ENCODE assay signal across 8 cellular contexts in genomic region chr14:64707661-64708060, GRCh38. TPM values are rescaled to one million over a fixed set of nuclear protein-coding genes. Genes with fewer than 3 reads are reported as not detected.
DNase-seq lines count a peak whose midpoint lies in the region; ATAC-seq and TF ChIP-seq lines count a peak whose summit lies in the region.

No MANE protein-coding gene starts in this region.

- H3K4me3 ChIP-seq in GM23248 (no peak overlapping the region), esophagus muscularis mucosa (no peak overlapping the region)

- H3K79me2 ChIP-seq in GM23248 (ENCODE audit: insufficient read depth): no peaks in the 10 kb centered on the region

- no peak for ATAC-seq in GM19452 (IDR thresholded peaks at IDR 0.05; ENCODE audit: unreplicated experiment)

- intact Hi-C loops in esophagus muscularis mucosa (cut with DNase I): no loop called here

- H3K4me2 ChIP-seq in GM23248 (ENCODE audit: unreplicated experiment): peak overlapping the region; percentile 17

- DNase-seq in GM23248 (peak; percentile 91), RKO (ENCODE audit: low spot score) (peak; percentile 74), esophagus muscularis mucosa (ENCODE audit: extremely low spot score) (no peak), progenitor cell of endocrine pancreas (ENCODE audit: low spot score, unreplicated experiment) (no peak), iPS-NIHi7 (ENCODE audit: extremely low spot score) (no peak), mucosa of gallbladder (ENCODE audit: low spot score) (no peak), SK-N-DZ (ENCODE audit: low spot score) (no peak)

- H3K27ac ChIP-seq in GM23248 (no peak overlapping the region), esophagus muscularis mucosa (replicated peaks in 1 of 4) (peak overlapping the region; percentile 86 to 91 (median 88))

- H3K4me1 ChIP-seq in GM23248 (ENCODE audit: insufficient read depth) (peaks cover 10% of the 10 kb centered on the region), esophagus muscularis mucosa (peaks cover 60 to 87% (median 79%) of the 10 kb centered on the region in 4 donors)

- H3K9me2 ChIP-seq in GM23248 (ENCODE audit: insufficient read depth): no peaks in the 10 kb centered on the region

- peaks cover 2% of the 10 kb centered on the region for H3K27me3 Mint-ChIP-seq in progenitor cell of endocrine pancreas

- no peak for TF ChIP-seq CTCF in esophagus muscularis mucosa (IDR thresholded peaks at IDR 0.05)
- no peak for TF ChIP-seq CTCF in progenitor cell of endocrine pancreas (IDR thresholded peaks at IDR 0.05; ENCODE audit: unreplicated experiment)

- peak overlapping the region; percentile 85 for H3K27ac Mint-ChIP-seq in progenitor cell of endocrine pancreas

- H3K9me3 Mint-ChIP-seq in progenitor cell of endocrine pancreas (ENCODE audit: low read depth): peaks cover 7% of the 10 kb centered on the region

- TF ChIP-seq POLR2A in esophagus muscularis mucosa (IDR thresholded peaks at IDR 0.05; ENCODE audit: low read depth): no peak

- H4K20me1 ChIP-seq in GM23248 (ENCODE audit: insufficient read depth): no peaks in the 10 kb centered on the region

- H2AFZ ChIP-seq in GM23248: no peak overlapping the region

- H3K36me3 ChIP-seq in GM23248 (ENCODE audit: low read depth): no peaks in the 10 kb centered on the region
- no peaks in the 10 kb centered on the region for H3K36me3 ChIP-seq in esophagus muscularis mucosa

- H3K27me3 ChIP-seq in GM23248 (replicated peaks; ENCODE audit: insufficient read depth) (no peaks in the 10 kb centered on the region), esophagus muscularis mucosa (no peaks in the 10 kb centered on the region)

- H3K9ac ChIP-seq in GM23248: no peak overlapping the region

- H3K9me3 ChIP-seq in GM23248 (ENCODE audit: low read depth) (no peaks in the 10 kb centered on the region), esophagus muscularis mucosa (peaks cover 0 to under 1% (median 0%) of the 10 kb centered on the region in 4 donors)

- H3F3A ChIP-seq in GM23248 (ENCODE audit: insufficient read depth): peaks cover 3% of the 10 kb centered on the region; the same call in 1 of the 2 replicates

- peak overlapping the region; percentile 84 for H3K4me3 Mint-ChIP-seq in progenitor cell of endocrine pancreas (ENCODE audit: low read depth)

- in situ Hi-C loops in GM23248 (cut with MboI): no loop called here

- peaks cover 4% of the 10 kb centered on the region for H3K36me3 Mint-ChIP-seq in progenitor cell of endocrine pancreas (ENCODE audit: insufficient read depth)

- 37% methylated on average over 7 of the region's 7 CpGs for WGBS in GM23248 (ENCODE audit: low coverage in 1 of 2, low lambda C conversion rate in 2 of 2, missing lambda C conversion rate in 2 of 2), 2 experiments
- WGBS in esophagus muscularis mucosa: 67% methylated on average over 7 of the region's 7 CpGs

- TF ChIP-seq EP300 in esophagus muscularis mucosa (IDR thresholded peaks at IDR 0.05): no peak

- H3K4me1 Mint-ChIP-seq in progenitor cell of endocrine pancreas (ENCODE audit: low read depth): peaks cover 55% of the 10 kb centered on the region

RNA-seq across cellular contexts. Expression of gene PLEKHG3, which starts 3.4 kb away (rescaled TPM):
- 4.6 and 6.9 TPM in 2 replicates for total RNA-seq in GM23248 (2014; rRNA removed; shearing (Covaris generic))
- polyA plus RNA-seq in GM23248 (2016; fragmentation: Nextera tagmentation; extraction: Ambion mirVana): 2.1 and 2.4 TPM in 2 replicates
- total RNA-seq in esophagus muscularis mucosa (10 to 100 TPM; 21.7 to 66.7 (median 35.1) TPM), progenitor cell of endocrine pancreas (76.0 and 81.0 TPM in 2 replicates), mucosa of gallbladder (101 TPM)
- polyA plus RNA-seq in SK-N-DZ (2014; cell fraction: cytosol; rRNA removed): 10.4 and 13.9 TPM in 2 replicates
- 24.4 TPM in 2 replicates for polyA plus RNA-seq in SK-N-DZ (2014; cell fraction: nucleus; rRNA removed)

Comparison
In these comparisons a context has a peak if more than half of its experiments do, and no peak if none do; other contexts are left out.
1. DNase-seq: peak in GM23248 (single experiment) and RKO (single experiment); none in esophagus muscularis mucosa (single experiment), progenitor cell of endocrine pancreas (single experiment), iPS-NIHi7 (single experiment), mucosa of gallbladder (single experiment) and SK-N-DZ (single experiment).